Comparison of ENCODE assay signal across 28 cellular contexts in genomic region chr9:123974471-123974870, GRCh38.
"Had no signal": no experiment of that assay in that cellular context is flagged by ENCODE, and none has a peak within 500 bp of the region (broad histone marks: within the 10 kb centered on the region; RNA-seq: fewer than 3 reads in every experiment).

No MANE protein-coding gene starts in this region.

- H3K27me3 ChIP-seq: brain microvascular endothelial cell had no signal

- H3K9me3 ChIP-seq: gastrocnemius medialis, heart left ventricle had no signal

- H3K4me1 ChIP-seq: gastrocnemius medialis, heart left ventricle had no signal

- ATAC-seq: activated CD4-positive, CD25-positive, alpha-beta regulatory T cell treated with anti-CD3 and anti-CD28 coated beads, Interleukin-2, amount 50 U/mL, for 24 hours; activated CD8-positive, alpha-beta T cell treated with anti-CD3 and anti-CD28 coated beads for 36 hours; activated T-cell treated with anti-CD3 and anti-CD28 coated beads, Interleukin-2, amount 50 U/mL, for 4 hours; activated T-helper 17 cell treated with anti-CD3 and anti-CD28 coated beads, Interleukin-2, amount 50 U/mL, for 72 hours; esophagus mucosa; gastrocnemius medialis; heart left ventricle; T-helper 17 cell had no signal

- DNase-seq: activated B cell treated with CpG ODN at 0.5 μM for 24 hours; activated CD4-positive, alpha-beta T cell treated with anti-CD3 and anti-CD28 coated beads for 48 hours; activated CD4-positive, alpha-beta T cell treated with anti-CD3 and anti-CD28 coated beads, Interleukin-2, amount 50 U/mL, for 1 hour; activated CD4-positive, alpha-beta T cell treated with anti-CD3 and anti-CD28 coated beads, Interleukin-2, amount 50 U/mL, for 48 hours; activated CD8-positive, alpha-beta memory T cell treated with anti-CD3 and anti-CD28 coated beads for 24 hours; activated CD8-positive, alpha-beta T cell treated with anti-CD3 and anti-CD28 coated beads for 36 hours; activated effector memory CD4-positive, alpha-beta T cell treated with Interleukin-2 at 50 U/mL for 16 hours; activated gamma-delta T cell treated with Interleukin-2 at 50 U/mL for 16 hours; activated naive CD4-positive, alpha-beta T cell treated with anti-CD3 and anti-CD28 coated beads, Interleukin-2, amount 50 U/mL, for 16 hours; activated naive CD4-positive, alpha-beta T cell treated with Interleukin-2 at 50 U/mL for 16 hours; activated T-cell treated with anti-CD3 and anti-CD28 coated beads, Interleukin-2, amount 50 U/mL, for 4 hours; amniotic stem cell; anterior cingulate cortex; brain microvascular endothelial cell; dorsolateral prefrontal cortex; effector memory CD4-positive, alpha-beta T cell; endodermal cell; foreskin fibroblast; gastrocnemius medialis; glutamatergic neuron; heart left ventricle; T-helper 17 cell; T1000; WERI-Rb-1 had no signal

- H3K27ac ChIP-seq: brain microvascular endothelial cell, coronary artery, dorsolateral prefrontal cortex, gastrocnemius medialis, heart left ventricle, WERI-Rb-1 had no signal

- H3K4me3 ChIP-seq: coronary artery, dorsolateral prefrontal cortex, gastrocnemius medialis, heart left ventricle had no signal

- H3K36me3 ChIP-seq: brain microvascular endothelial cell, gastrocnemius medialis, heart left ventricle, WERI-Rb-1 had no signal
